Comparison of ENCODE assay signal across 1 cellular context in the genomic region with DNA sequence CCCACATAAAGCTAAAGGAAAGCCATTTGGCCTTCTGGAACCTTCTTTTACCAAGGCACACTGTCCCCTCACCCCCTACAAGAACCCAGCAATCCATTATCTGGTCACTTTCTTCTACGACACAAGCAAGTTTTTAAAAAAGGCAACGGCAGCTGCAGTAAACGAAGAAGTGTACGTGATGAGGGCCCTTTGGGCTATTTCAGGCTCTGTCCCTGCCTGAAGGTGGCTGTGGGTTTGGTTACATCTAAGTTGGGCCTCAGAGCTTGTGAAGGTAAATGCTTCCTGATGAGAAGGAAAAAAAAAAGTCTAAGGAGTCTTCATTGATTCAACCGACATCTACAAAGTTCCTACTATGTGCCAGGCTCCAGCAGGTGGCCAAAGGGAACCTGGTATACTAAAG.
TF ChIP-seq lines count a peak whose summit lies in the region.

No MANE protein-coding gene starts in this region.

TF ChIP-seq in SK-N-SH, 30 proteins besides CTCF, POLR2A, EP300 and RAD21:
- TF ChIP-seq JUND (IDR thresholded peaks at IDR 0.05), result no peak
- TF ChIP-seq, protein P1, sequence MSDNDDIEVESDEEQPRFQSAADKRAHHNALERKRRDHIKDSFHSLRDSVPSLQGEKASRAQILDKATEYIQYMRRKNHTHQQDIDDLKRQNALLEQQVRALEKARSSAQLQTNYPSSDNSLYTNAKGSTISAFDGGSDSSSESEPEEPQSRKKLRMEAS (IDR thresholded peaks at IDR 0.05; ENCODE audit: low read depth), result no peak
- TF ChIP-seq GABPA (IDR thresholded peaks at IDR 0.05; ENCODE audit: low read depth), result no peak
- no peak for TF ChIP-seq TAF1 (IDR thresholded peaks at IDR 0.05; ENCODE audit: borderline replicate concordance, low read depth, low read length)
- TF ChIP-seq, protein P2, sequence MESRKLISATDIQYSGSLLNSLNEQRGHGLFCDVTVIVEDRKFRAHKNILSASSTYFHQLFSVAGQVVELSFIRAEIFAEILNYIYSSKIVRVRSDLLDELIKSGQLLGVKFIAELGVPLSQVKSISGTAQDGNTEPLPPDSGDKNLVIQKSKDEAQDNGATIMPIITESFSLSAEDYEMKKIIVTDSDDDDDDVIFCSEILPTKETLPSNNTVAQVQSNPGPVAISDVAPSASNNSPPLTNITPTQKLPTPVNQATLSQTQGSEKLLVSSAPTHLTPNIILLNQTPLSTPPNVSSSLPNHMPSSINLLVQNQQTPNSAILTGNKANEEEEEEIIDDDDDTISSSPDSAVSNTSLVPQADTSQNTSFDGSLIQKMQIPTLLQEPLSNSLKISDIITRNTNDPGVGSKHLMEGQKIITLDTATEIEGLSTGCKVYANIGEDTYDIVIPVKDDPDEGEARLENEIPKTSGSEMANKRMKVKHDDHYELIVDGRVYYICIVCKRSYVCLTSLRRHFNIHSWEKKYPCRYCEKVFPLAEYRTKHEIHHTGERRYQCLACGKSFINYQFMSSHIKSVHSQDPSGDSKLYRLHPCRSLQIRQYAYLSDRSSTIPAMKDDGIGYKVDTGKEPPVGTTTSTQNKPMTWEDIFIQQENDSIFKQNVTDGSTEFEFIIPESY (IDR thresholded peaks at IDR 0.05; ENCODE audit: borderline replicate concordance, low read depth), result no peak
- TF ChIP-seq NRF1 (IDR thresholded peaks at IDR 0.05; ENCODE audit: low read depth, low read length), result no peak
- no peak for TF ChIP-seq SIN3A (IDR thresholded peaks at IDR 0.05; ENCODE audit: borderline replicate concordance, low read depth, low read length)
- no peak for TF ChIP-seq RCOR1 (IDR thresholded peaks at IDR 0.05; ENCODE audit: low read length)
- TF ChIP-seq FOXM1 (IDR thresholded peaks at IDR 0.05; ENCODE audit: low read depth), result no peak
- no peak for TF ChIP-seq FOXJ3 (CRISPR knock-in tag; IDR thresholded peaks at IDR 0.05)
- no peak for TF ChIP-seq RXRA (IDR thresholded peaks at IDR 0.05; ENCODE audit: borderline replicate concordance, low read depth)
- no peak for TF ChIP-seq POLR2AphosphoS5 (IDR thresholded peaks at IDR 0.05; ENCODE audit: low read depth, low read length)
- no peak for TF ChIP-seq MEF2A (IDR thresholded peaks at IDR 0.05; ENCODE audit: borderline replicate concordance, low read depth)
- no peak for TF ChIP-seq FOSL2 (IDR thresholded peaks at IDR 0.05; ENCODE audit: borderline replicate concordance, low read depth)
- TF ChIP-seq, protein P3, sequence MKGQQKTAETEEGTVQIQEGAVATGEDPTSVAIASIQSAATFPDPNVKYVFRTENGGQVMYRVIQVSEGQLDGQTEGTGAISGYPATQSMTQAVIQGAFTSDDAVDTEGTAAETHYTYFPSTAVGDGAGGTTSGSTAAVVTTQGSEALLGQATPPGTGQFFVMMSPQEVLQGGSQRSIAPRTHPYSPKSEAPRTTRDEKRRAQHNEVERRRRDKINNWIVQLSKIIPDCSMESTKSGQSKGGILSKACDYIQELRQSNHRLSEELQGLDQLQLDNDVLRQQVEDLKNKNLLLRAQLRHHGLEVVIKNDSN (IDR thresholded peaks at IDR 0.05; ENCODE audit: borderline replicate concordance, low read depth), result no peak
- TF ChIP-seq, protein P4, sequence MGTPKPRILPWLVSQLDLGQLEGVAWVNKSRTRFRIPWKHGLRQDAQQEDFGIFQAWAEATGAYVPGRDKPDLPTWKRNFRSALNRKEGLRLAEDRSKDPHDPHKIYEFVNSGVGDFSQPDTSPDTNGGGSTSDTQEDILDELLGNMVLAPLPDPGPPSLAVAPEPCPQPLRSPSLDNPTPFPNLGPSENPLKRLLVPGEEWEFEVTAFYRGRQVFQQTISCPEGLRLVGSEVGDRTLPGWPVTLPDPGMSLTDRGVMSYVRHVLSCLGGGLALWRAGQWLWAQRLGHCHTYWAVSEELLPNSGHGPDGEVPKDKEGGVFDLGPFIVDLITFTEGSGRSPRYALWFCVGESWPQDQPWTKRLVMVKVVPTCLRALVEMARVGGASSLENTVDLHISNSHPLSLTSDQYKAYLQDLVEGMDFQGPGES (IDR thresholded peaks at IDR 0.05; ENCODE audit: low read depth, low read length), result no peak
